ENCODE assay signal across 1 cellular context in genomic region chr6:163408352-163408991, GRCh38.
TF ChIP-seq lines count a peak whose summit lies in the region.

No MANE protein-coding gene starts in this region.

TF ChIP-seq in HepG2, 621 proteins besides CTCF, POLR2A, EP300 and RAD21 (continued from another document and continues in another):
- TF ChIP-seq BCL6 (CRISPR knock-in tag; IDR thresholded peaks at IDR 0.05) (peak; percentile 55; the same call in 1 of the 2 replicates), MIER2 (CRISPR knock-in tag; IDR thresholded peaks at IDR 0.05) (0 out of 2 replicates have a peak, but pooled peaks have one; percentile 15), SP1 (IDR thresholded peaks at IDR 0.05) (no peak), SP1 (CRISPR knock-in tag; IDR thresholded peaks at IDR 0.05) (no peak), AGO2 (optimal IDR thresholded peaks at IDR 0.05; ENCODE audit: low read depth, low read length) (no peak), ZNF451 (CRISPR knock-in tag; IDR thresholded peaks at IDR 0.05) (no peak), JUN (CRISPR knock-in tag; IDR thresholded peaks at IDR 0.05) (0 out of 2 replicates have a peak, but pooled peaks have one; percentile 54), NR2F2 (IDR thresholded peaks at IDR 0.05; ENCODE audit: borderline replicate concordance, low read depth) (no peak), GATAD2A (CRISPR knock-in tag; IDR thresholded peaks at IDR 0.05) (peak; percentile 98), ZNF891 (CRISPR knock-in tag; IDR thresholded peaks at IDR 0.05) (no peak), HOMEZ (CRISPR knock-in tag; IDR thresholded peaks at IDR 0.05; ENCODE audit: low read depth) (peak; percentile 92; the same call in 1 of the 2 replicates), TBX3 (IDR thresholded peaks at IDR 0.05; ENCODE audit: borderline replicate concordance) (no peak), NFIC (IDR thresholded peaks at IDR 0.05; ENCODE audit: low read length) (peak; percentile 40; the same call in 1 of the 2 replicates), ZNF292 (CRISPR knock-in tag; IDR thresholded peaks at IDR 0.05; ENCODE audit: borderline replicate concordance, low read depth) (peak; percentile 94), FOXP1 (IDR thresholded peaks at IDR 0.05) (no peak), FOXP1 (CRISPR knock-in tag; IDR thresholded peaks at IDR 0.05) (peak; percentile 51; the same call in 1 of the 2 replicates), SIX1 (CRISPR knock-in tag; IDR thresholded peaks at IDR 0.05; ENCODE audit: borderline replicate concordance) (peak; percentile 73; the same call in 1 of the 2 replicates), TAF1 (CRISPR knock-in tag; IDR thresholded peaks at IDR 0.05) (peak; percentile 21; the same call in 1 of the 2 replicates), NCOR1 (IDR thresholded peaks at IDR 0.05; ENCODE audit: borderline replicate concordance, low read length) (peak; percentile 65; the same call in 1 of the 2 replicates), ZNF260 (CRISPR knock-in tag; IDR thresholded peaks at IDR 0.05; ENCODE audit: borderline replicate concordance, low read depth) (no peak), HMG20A (CRISPR knock-in tag; IDR thresholded peaks at IDR 0.05; ENCODE audit: borderline replicate concordance) (peak; percentile 71; the same call in 1 of the 2 replicates), FOSL1 (CRISPR knock-in tag; IDR thresholded peaks at IDR 0.05; ENCODE audit: borderline replicate concordance) (peak; percentile 88), HNRNPUL1 (IDR thresholded peaks at IDR 0.05; ENCODE audit: low read depth, low read length) (peak; percentile 99), SAP130 (CRISPR knock-in tag; IDR thresholded peaks at IDR 0.05; ENCODE audit: low read depth) (peak; percentile 91), HNF4A (CRISPR knock-in tag; IDR thresholded peaks at IDR 0.05) (peak; percentile 63; the same call in 1 of the 2 replicates), ZNF34 (CRISPR knock-in tag; IDR thresholded peaks at IDR 0.05; ENCODE audit: borderline replicate concordance) (no peak), THAP11 (CRISPR knock-in tag; IDR thresholded peaks at IDR 0.05) (peak; percentile 49; the same call in 1 of the 2 replicates), KDM6A (CRISPR knock-in tag; IDR thresholded peaks at IDR 0.05; ENCODE audit: low read depth) (0 out of 2 replicates have a peak, but pooled peaks have one; percentile 57), NFE2L1 (CRISPR knock-in tag; IDR thresholded peaks at IDR 0.05; ENCODE audit: borderline replicate concordance) (no peak), ARID3A (IDR thresholded peaks at IDR 0.05; ENCODE audit: low read depth, low read length) (peak; percentile 88), ZNF614 (CRISPR knock-in tag; IDR thresholded peaks at IDR 0.05; ENCODE audit: borderline replicate concordance) (peak; percentile 93), HBP1 (CRISPR knock-in tag; IDR thresholded peaks at IDR 0.05; ENCODE audit: low read depth) (0 out of 2 replicates have a peak, but pooled peaks have one; percentile 64), POLR2AphosphoS5 (IDR thresholded peaks at IDR 0.05; ENCODE audit: low read depth, low read length) (0 out of 2 replicates have a peak, but pooled peaks have one; percentile 26), KAT7 (CRISPR knock-in tag; IDR thresholded peaks at IDR 0.05; ENCODE audit: borderline replicate concordance) (peak; percentile 80), ZSCAN9 (CRISPR knock-in tag; IDR thresholded peaks at IDR 0.05; ENCODE audit: borderline replicate concordance) (0 out of 2 replicates have a peak, but pooled peaks have one; percentile 73), ZFP1 (CRISPR knock-in tag; IDR thresholded peaks at IDR 0.05) (peak; percentile 98; the same call in 1 of the 2 replicates), ZNF12 (CRISPR knock-in tag; IDR thresholded peaks at IDR 0.05) (peak; percentile 36; the same call in 1 of the 2 replicates), JDP2 (CRISPR knock-in tag; IDR thresholded peaks at IDR 0.05; ENCODE audit: borderline replicate concordance) (no peak), FOXA3 (CRISPR knock-in tag; IDR thresholded peaks at IDR 0.05) (peak; percentile 72), HDAC1 (CRISPR knock-in tag; IDR thresholded peaks at IDR 0.05) (peak; percentile 60), DRAP1 (CRISPR knock-in tag; IDR thresholded peaks at IDR 0.05) (peak; percentile 56), MXD1 (CRISPR knock-in tag; IDR thresholded peaks at IDR 0.05) (no peak), PHF5A (CRISPR knock-in tag; IDR thresholded peaks at IDR 0.05; ENCODE audit: low read depth, unreplicated experiment) (peak; percentile 39), ZNF362 (CRISPR knock-in tag; IDR thresholded peaks at IDR 0.05; ENCODE audit: borderline replicate concordance) (0 out of 2 replicates have a peak, but pooled peaks have one; percentile 12), RXRB (CRISPR knock-in tag; IDR thresholded peaks at IDR 0.05; ENCODE audit: borderline replicate concordance) (peak; percentile 86), ATF1 (CRISPR knock-in tag; IDR thresholded peaks at IDR 0.05) (peak; percentile 47; the same call in 1 of the 2 replicates)
- TF ChIP-seq, protein P1, sequence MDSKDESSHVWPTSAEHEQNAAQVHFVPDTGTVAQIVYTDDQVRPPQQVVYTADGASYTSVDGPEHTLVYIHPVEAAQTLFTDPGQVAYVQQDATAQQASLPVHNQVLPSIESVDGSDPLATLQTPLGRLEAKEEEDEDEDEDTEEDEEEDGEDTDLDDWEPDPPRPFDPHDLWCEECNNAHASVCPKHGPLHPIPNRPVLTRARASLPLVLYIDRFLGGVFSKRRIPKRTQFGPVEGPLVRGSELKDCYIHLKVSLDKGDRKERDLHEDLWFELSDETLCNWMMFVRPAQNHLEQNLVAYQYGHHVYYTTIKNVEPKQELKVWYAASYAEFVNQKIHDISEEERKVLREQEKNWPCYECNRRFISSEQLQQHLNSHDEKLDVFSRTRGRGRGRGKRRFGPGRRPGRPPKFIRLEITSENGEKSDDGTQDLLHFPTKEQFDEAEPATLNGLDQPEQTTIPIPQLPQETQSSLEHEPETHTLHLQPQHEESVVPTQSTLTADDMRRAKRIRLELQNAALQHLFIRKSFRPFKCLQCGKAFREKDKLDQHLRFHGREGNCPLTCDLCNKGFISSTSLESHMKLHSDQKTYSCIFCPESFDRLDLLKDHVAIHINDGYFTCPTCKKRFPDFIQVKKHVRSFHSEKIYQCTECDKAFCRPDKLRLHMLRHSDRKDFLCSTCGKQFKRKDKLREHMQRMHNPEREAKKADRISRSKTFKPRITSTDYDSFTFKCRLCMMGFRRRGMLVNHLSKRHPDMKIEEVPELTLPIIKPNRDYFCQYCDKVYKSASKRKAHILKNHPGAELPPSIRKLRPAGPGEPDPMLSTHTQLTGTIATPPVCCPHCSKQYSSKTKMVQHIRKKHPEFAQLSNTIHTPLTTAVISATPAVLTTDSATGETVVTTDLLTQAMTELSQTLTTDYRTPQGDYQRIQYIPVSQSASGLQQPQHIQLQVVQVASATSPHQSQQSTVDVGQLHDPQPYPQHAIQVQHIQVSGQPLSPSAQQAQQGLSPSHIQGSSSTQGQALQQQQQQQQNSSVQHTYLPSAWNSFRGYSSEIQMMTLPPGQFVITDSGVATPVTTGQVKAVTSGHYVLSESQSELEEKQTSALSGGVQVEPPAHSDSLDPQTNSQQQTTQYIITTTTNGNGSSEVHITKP (CRISPR knock-in tag; IDR thresholded peaks at IDR 0.05; ENCODE audit: low read depth) = peak; percentile 56; the same call in 1 of the 2 replicates
- TF ChIP-seq, protein P2, sequence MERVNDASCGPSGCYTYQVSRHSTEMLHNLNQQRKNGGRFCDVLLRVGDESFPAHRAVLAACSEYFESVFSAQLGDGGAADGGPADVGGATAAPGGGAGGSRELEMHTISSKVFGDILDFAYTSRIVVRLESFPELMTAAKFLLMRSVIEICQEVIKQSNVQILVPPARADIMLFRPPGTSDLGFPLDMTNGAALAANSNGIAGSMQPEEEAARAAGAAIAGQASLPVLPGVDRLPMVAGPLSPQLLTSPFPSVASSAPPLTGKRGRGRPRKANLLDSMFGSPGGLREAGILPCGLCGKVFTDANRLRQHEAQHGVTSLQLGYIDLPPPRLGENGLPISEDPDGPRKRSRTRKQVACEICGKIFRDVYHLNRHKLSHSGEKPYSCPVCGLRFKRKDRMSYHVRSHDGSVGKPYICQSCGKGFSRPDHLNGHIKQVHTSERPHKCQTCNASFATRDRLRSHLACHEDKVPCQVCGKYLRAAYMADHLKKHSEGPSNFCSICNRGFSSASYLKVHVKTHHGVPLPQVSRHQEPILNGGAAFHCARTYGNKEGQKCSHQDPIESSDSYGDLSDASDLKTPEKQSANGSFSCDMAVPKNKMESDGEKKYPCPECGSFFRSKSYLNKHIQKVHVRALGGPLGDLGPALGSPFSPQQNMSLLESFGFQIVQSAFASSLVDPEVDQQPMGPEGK (CRISPR knock-in tag; IDR thresholded peaks at IDR 0.05) = peak; percentile 64
- TF ChIP-seq, protein P3, sequence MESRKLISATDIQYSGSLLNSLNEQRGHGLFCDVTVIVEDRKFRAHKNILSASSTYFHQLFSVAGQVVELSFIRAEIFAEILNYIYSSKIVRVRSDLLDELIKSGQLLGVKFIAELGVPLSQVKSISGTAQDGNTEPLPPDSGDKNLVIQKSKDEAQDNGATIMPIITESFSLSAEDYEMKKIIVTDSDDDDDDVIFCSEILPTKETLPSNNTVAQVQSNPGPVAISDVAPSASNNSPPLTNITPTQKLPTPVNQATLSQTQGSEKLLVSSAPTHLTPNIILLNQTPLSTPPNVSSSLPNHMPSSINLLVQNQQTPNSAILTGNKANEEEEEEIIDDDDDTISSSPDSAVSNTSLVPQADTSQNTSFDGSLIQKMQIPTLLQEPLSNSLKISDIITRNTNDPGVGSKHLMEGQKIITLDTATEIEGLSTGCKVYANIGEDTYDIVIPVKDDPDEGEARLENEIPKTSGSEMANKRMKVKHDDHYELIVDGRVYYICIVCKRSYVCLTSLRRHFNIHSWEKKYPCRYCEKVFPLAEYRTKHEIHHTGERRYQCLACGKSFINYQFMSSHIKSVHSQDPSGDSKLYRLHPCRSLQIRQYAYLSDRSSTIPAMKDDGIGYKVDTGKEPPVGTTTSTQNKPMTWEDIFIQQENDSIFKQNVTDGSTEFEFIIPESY (CRISPR knock-in tag; IDR thresholded peaks at IDR 0.05) = no peak
- TF ChIP-seq, protein P4, sequence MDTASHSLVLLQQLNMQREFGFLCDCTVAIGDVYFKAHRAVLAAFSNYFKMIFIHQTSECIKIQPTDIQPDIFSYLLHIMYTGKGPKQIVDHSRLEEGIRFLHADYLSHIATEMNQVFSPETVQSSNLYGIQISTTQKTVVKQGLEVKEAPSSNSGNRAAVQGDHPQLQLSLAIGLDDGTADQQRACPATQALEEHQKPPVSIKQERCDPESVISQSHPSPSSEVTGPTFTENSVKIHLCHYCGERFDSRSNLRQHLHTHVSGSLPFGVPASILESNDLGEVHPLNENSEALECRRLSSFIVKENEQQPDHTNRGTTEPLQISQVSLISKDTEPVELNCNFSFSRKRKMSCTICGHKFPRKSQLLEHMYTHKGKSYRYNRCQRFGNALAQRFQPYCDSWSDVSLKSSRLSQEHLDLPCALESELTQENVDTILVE (CRISPR knock-in tag; IDR thresholded peaks at IDR 0.05) = peak; percentile 74
- TF ChIP-seq, protein P5, sequence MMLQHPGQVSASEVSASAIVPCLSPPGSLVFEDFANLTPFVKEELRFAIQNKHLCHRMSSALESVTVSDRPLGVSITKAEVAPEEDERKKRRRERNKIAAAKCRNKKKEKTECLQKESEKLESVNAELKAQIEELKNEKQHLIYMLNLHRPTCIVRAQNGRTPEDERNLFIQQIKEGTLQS (CRISPR knock-in tag; IDR thresholded peaks at IDR 0.05) = peak; percentile 74
